Comparison of ENCODE assay signal across 1 cellular context in genomic region chr10:88987840-88988239, GRCh38.
TF ChIP-seq lines count a peak whose summit lies in the region.

No MANE protein-coding gene starts in this region.

TF ChIP-seq in GM12878, 131 proteins besides CTCF, POLR2A, EP300 and RAD21:
- TF ChIP-seq USF2 (IDR thresholded peaks at IDR 0.05; ENCODE audit: borderline replicate concordance, low read depth, low read length) (no peak), IRF5 (IDR thresholded peaks at IDR 0.05; ENCODE audit: borderline replicate concordance) (no peak), MTA3 (IDR thresholded peaks at IDR 0.05; ENCODE audit: borderline replicate concordance, low read length) (no peak), PRDM15 (CRISPR knock-in tag; IDR thresholded peaks at IDR 0.05) (no peak), CEBPB (IDR thresholded peaks at IDR 0.05; ENCODE audit: borderline replicate concordance in 1 of 2, low read depth in 2 of 2, low read length in 2 of 2) (no peak), MXI1 (IDR thresholded peaks at IDR 0.05; ENCODE audit: low read depth, low read length) (no peak), WRNIP1 (IDR thresholded peaks at IDR 0.05; ENCODE audit: borderline replicate concordance, low read depth, low read length) (no peak), PKNOX1 (IDR thresholded peaks at IDR 0.05) (no peak), HDAC6 (IDR thresholded peaks at IDR 0.05; ENCODE audit: unreplicated experiment) (no peak), PAX8 (IDR thresholded peaks at IDR 0.05) (no peak), E4F1 (IDR thresholded peaks at IDR 0.05; ENCODE audit: borderline replicate concordance, partially characterized antibody) (no peak), SREBF2 (IDR thresholded peaks at IDR 0.05; ENCODE audit: low read length) (no peak), BCL11A (IDR thresholded peaks at IDR 0.05; ENCODE audit: low read depth, low read length) (no peak)
